18 cellular contexts compared by ENCODE assay signal in the genomic region with DNA sequence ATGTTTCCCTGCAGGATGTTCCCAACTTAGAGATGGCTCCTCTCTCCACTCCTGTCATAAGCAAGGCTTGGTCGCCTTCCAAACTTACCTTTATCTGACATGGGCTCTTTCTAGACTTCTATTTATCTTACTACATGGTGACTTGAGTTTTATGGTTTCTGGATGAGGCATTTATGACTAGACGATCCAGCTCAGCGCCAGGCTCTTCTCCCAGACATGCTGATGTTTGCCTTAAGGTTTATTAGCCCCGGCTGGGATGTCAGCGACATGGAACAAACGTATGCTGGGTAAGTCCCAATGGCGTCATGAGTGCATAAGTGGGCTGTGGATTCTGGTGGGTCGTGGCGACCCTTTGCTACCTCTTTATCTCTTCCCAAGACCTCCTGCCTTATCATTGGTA. TPM values are rescaled to one million over a fixed set of nuclear protein-coding genes. Genes with fewer than 3 reads are reported as not detected.
"Had no signal": no experiment of that assay in that cellular context is flagged by ENCODE, and none has a peak within 500 bp of the region (broad histone marks: within the 10 kb centered on the region; RNA-seq: fewer than 3 reads in every experiment).

No MANE protein-coding gene starts in this region.

- H3K36me3 ChIP-seq: uterus had no signal

- H3K27me3 ChIP-seq: dorsolateral prefrontal cortex, upper lobe of left lung, uterus had no signal

- DNase-seq: cortex of kidney; dorsolateral prefrontal cortex; effector CD8-positive, alpha-beta T cell; glutamatergic neuron; mesendoderm; naive thymus-derived CD4-positive, alpha-beta T cell; nephron progenitor cell; right cardiac atrium; small intestine; stimulated activated CD4-positive, alpha-beta T cell treated with anti-CD3 and anti-CD28 coated beads, Interleukin-2, amount 100 ng/mL, for 48 hours; stimulated activated naive CD4-positive, alpha-beta T cell treated with Interleukin-2 at 50 U/mL for 16 hours; upper lobe of left lung; uterus had no signal

- H3K4me3 ChIP-seq: dorsolateral prefrontal cortex, gastroesophageal sphincter, upper lobe of left lung, uterus had no signal

- H3K27ac ChIP-seq: dorsolateral prefrontal cortex, gastroesophageal sphincter, upper lobe of left lung, uterus had no signal

- H3K4me1 ChIP-seq: gastroesophageal sphincter, upper lobe of left lung, uterus had no signal

- H3K9me3 ChIP-seq: gastroesophageal sphincter, upper lobe of left lung, uterus had no signal

- ATAC-seq: esophagus mucosa; gastroesophageal sphincter; naive thymus-derived CD4-positive, alpha-beta T cell; right cardiac atrium had no signal

RNA-seq across cellular contexts. Expression of gene SLC15A1, which starts 39.8 kb away (rescaled TPM):
- total RNA-seq: fibroblast of lung; lung microvascular endothelial cell; naive thymus-derived CD4-positive, alpha-beta T cell; osteoblast had no signal
- polyA plus RNA-seq: fibroblast of lung; naive thymus-derived CD4-positive, alpha-beta T cell; right cardiac atrium had no signal
